In genomic region chr17:40309031-40309937, GRCh38 we compare ENCODE assay signal across 7 cellular contexts. TPM values are rescaled to one million over a fixed set of nuclear protein-coding genes. Genes with fewer than 3 reads are reported as not detected.
A peak's percentile ranks its signal among the peaks of the same experiment; 100 is the strongest.
DNase-seq lines count a peak whose midpoint lies in the region; ATAC-seq, FAIRE-seq and TF ChIP-seq lines count a peak whose summit lies in the region.

RARA (plus strand) TSS chr17:40309180; CDS start chr17:40331219, 22,039 bp downstream.

- BruUV-seq in MCF 10A (replicated peaks; lab: Mats Ljungman, UMichigan), result no TSS peak

- intact Hi-C loops in MCF 10A (cut with micrococcal nuclease), result no loop called here

- no peaks in the 10 kb centered on the region for H3K9me3 Mint-ChIP-seq in MCF 10A (ENCODE audit: unreplicated experiment)

- no peaks in the 10 kb centered on the region for H3K27me3 Mint-ChIP-seq in MCF 10A (ENCODE audit: insufficient read depth, unreplicated experiment)

- peaks cover 42% of the 10 kb centered on the region for H3K4me1 Mint-ChIP-seq in MCF 10A (ENCODE audit: insufficient read depth, unreplicated experiment)

- POLR2A ChIA-PET in MCF 10A (lab: Yijun Ruan, JAX), result interaction anchor here (0.7 to 1.3 kb wide), 8 partner anchors 42 to 329 kb away, joined by 3 to 5 read pairs (median 4); partner anchors contain the start of gene WIPF2

- no peaks in the 10 kb centered on the region for H3K36me3 ChIP-seq in small intestine (ENCODE audit: control insufficient read depth in 2 of 2, insufficient read depth in 2 of 2, low read length in 2 of 2)

- H3K9me3 ChIP-seq in small intestine (ENCODE audit: control insufficient read depth, low read depth), result no peaks in the 10 kb centered on the region

- H3K36me3 Mint-ChIP-seq in MCF 10A (ENCODE audit: insufficient read depth, unreplicated experiment), result no peaks in the 10 kb centered on the region

- no peak within 1 kb of the TSS for H3K4me3 Mint-ChIP-seq in MCF 10A (ENCODE audit: unreplicated experiment)

- FAIRE-seq in GM19239 (lab: Jason Lieb, UNC) (peak; percentile 76), small intestine (lab: Jason Lieb, UNC) (no peak)

- 7 to 13% (median 11%) methylated on average over 20 of the region's 20 CpGs for WGBS in small intestine, 3 donors

- H3K27ac ChIP-seq in small intestine (ENCODE audit: low read depth in 1 of 2, low read length in 1 of 2), result peak within 1 kb of the TSS; percentile 28 to 77

- CTCF ChIA-PET in MCF 10A (lab: Yijun Ruan, JAX), result interaction anchor here (0.5 to 19.0 kb wide), 11 partner anchors 13 to 1502 kb away, joined by 3 to 396 read pairs (median 4); partner anchors contain the start of genes GJD3 and P3H4

- DNase-seq in GM19239 (ENCODE audit: insufficient read length, low spot score) (no peak), NCI-H460 (ENCODE audit: extremely low read depth, low read depth) (no peak), MCF 10A (ENCODE audit: unreplicated experiment) (peak; percentile 55), islet precursor cell (peak; percentile 91), small intestine (peak; percentile 67)
- no peak for DNase-seq in effector CD8-positive, alpha-beta T cell (lab: John Stamatoyannopoulos, UW)

- H3K4me3 ChIP-seq in small intestine (ENCODE audit: low read depth in 1 of 2, low read length in 2 of 2), result peak within 1 kb of the TSS in 1 of 2 donors; percentile 56

- H3K27ac Mint-ChIP-seq in MCF 10A (ENCODE audit: low read depth, unreplicated experiment), result no peak within 1 kb of the TSS

- peaks cover 15 to 28% of the 10 kb centered on the region in 2 donors for H3K4me1 ChIP-seq in small intestine (ENCODE audit: control insufficient read depth in 2 of 2, insufficient read depth in 1 of 2, low read depth in 1 of 2, low read length in 1 of 2)

- TF ChIP-seq CTCF in MCF 10A (IDR thresholded peaks at IDR 0.05; ENCODE audit: unreplicated experiment), result no peak

- no peaks in the 10 kb centered on the region for H3K27me3 ChIP-seq in small intestine (ENCODE audit: control insufficient read depth in 2 of 2, insufficient read depth in 2 of 2, low read length in 2 of 2)

- no peak for ATAC-seq in GM18867 (IDR thresholded peaks at IDR 0.05; ENCODE audit: unreplicated experiment)

RNA-seq across cellular contexts. Expression of gene RARA, which starts in this region (rescaled TPM):
- 10.6 and 12.1 TPM in 2 replicates for total RNA-seq in NCI-H460 (2014; rRNA removed; shearing (Covaris generic))
- 12.1 and 12.2 TPM in 2 replicates for polyA plus RNA-seq in NCI-H460 (2014; cell fraction: nucleus; rRNA removed)
- 12.2 and 12.6 TPM in 2 replicates for total RNA-seq in MCF 10A (2022)
- 10 to 100 TPM; 28.8 to 40.7 (median 39.2) TPM for polyA plus RNA-seq in small intestine

Comparison
In these comparisons a context has a peak if more than half of its experiments do, and no peak if none do; other contexts are left out.
1. DNase-seq: peak in MCF 10A (single experiment), islet precursor cell (single experiment) and small intestine (single experiment); none in GM19239 (single experiment), NCI-H460 (single experiment) and effector CD8-positive, alpha-beta T cell (single experiment).